Comparison of ENCODE assay signal across 26 cellular contexts in genomic region chr2:224334083-224334482, GRCh38.
DNase-seq lines count a peak whose midpoint lies in the region; ATAC-seq, FAIRE-seq and TF ChIP-seq lines count a peak whose summit lies in the region.
"Had no signal": no experiment of that assay in that cellular context is flagged by ENCODE, and none has a peak within 500 bp of the region (broad histone marks: within the 10 kb centered on the region; RNA-seq: fewer than 3 reads in every experiment).

No MANE protein-coding gene starts in this region.

- BruUV-seq in HepG2 (replicated peaks; lab: Mats Ljungman, UMichigan): no TSS peak

- FAIRE-seq in HepG2 (lab: Jason Lieb, UNC): no peak
- FAIRE-seq: A549, D721Med, GM12891, GM18507, H54 had no signal

- CTCF ChIA-PET in HepG2 (lab: Yijun Ruan, JAX; ENCODE audit: low intra/inter-chr PET ratio, low total read pairs): no interaction called here

- in situ Hi-C loops in HepG2 (cut with HindIII; ENCODE audit: extremely low pct_ligation_motif_present, low pct_unique_long_range_greater_than_20kb): no loop called here

- TF ChIP-seq RAD21 in HepG2 (CRISPR knock-in tag; IDR thresholded peaks at IDR 0.05): no peak

- H3K9ac ChIP-seq in HepG2 (ENCODE audit: insufficient read depth, low read depth, low read length): no peak overlapping the region
- H3K9ac ChIP-seq: BLaER1 treated with 17β-estradiol and CSF1 and Interleukin-3, amounts not matched to agents 10 nM and 100 nM had no signal

- POLR2A ChIA-PET in HepG2 (lab: Yijun Ruan, JAX): no interaction called here

- H2AFZ ChIP-seq in HepG2 (ENCODE audit: low read length): no peak overlapping the region

- H3K27ac ChIP-seq in right lobe of liver: no peak overlapping the region
- no peak overlapping the region for H3K27ac ChIP-seq in HepG2 (ENCODE audit: extremely low read length, insufficient read depth, low read length)
- H3K27ac ChIP-seq in WERI-Rb-1: peak overlapping the region; percentile 47; the same call in 1 of the 2 replicates
- H3K27ac ChIP-seq: A549; BLaER1 treated with 17β-estradiol and CSF1 and Interleukin-3, amounts not matched to agents 10 nM and 100 nM had no signal

- H3K4me3 ChIP-seq in right lobe of liver: no peak overlapping the region
- no peak overlapping the region for H3K4me3 ChIP-seq in HepG2 (replicated peaks in 1 of 3; ENCODE audit: insufficient read depth in 1 of 3, low read depth in 2 of 3, low read length in 3 of 3)
- no peak overlapping the region for H3K4me3 ChIP-seq in WERI-Rb-1 (ENCODE audit: low read depth, low read length)
- H3K4me3 ChIP-seq: A549; BLaER1 treated with 17β-estradiol and CSF1 and Interleukin-3, amounts not matched to agents 10 nM and 100 nM; HAP-1 had no signal

- intact Hi-C loops in right lobe of liver (cut with DNase I) (no loop called here), HepG2 (cut with micrococcal nuclease; ENCODE audit: unreplicated experiment) (no loop called here)

- DNase-seq in right lobe of liver (no peak), HepG2 (ENCODE audit: low spot score) (no peak), WERI-Rb-1 (peak; percentile 86), left lobe of liver (ENCODE audit: low spot score) (no peak), foreskin melanocyte (no peak), NCI-H1930 (lab: John Stamatoyannopoulos, UW) (no peak)
- no peak for DNase-seq in stimulated activated CD4-positive, alpha-beta T cell treated with anti-CD3 and anti-CD28 coated beads, Interleukin-15, amount 100 ng/mL, for 24 hours
- DNase-seq: 8988T; ACHN; AML-193; BE2C; CD4-positive, alpha-beta T cell; CD8-positive, alpha-beta memory T cell; DMS 273 treated with DMSO at 0.1 percent for 48 hours; DMS79; EL; GDM1; GOT3; HFFc6 had no signal

- H3K4me1 ChIP-seq in right lobe of liver: peaks cover 0 to 12% (median 0%) of the 10 kb centered on the region in 4 donors
- H3K4me1 ChIP-seq in HepG2 (ENCODE audit: insufficient read depth, low read length): peaks cover 6% of the 10 kb centered on the region
- H3K4me1 ChIP-seq: A549; BLaER1 treated with 17β-estradiol and CSF1 and Interleukin-3, amounts not matched to agents 10 nM and 100 nM; HAP-1 had no signal

- H3K79me2 ChIP-seq in HepG2 (ENCODE audit: insufficient read depth, low read length): no peaks in the 10 kb centered on the region

- 33% methylated on average over 4 of the region's 4 CpGs for WGBS in right lobe of liver (ENCODE audit: insufficient coverage, low coverage, low lambda C conversion rate, missing lambda C conversion rate)
- WGBS in HepG2 (ENCODE audit: low lambda C conversion rate): 23% methylated on average over 4 of the region's 4 CpGs

- ATAC-seq in right lobe of liver (peak; percentile 23 to 85 (median 36)), HepG2 (no peak), left lobe of liver (peak; percentile 41)
- ATAC-seq: A549 had no signal

- H3K27me3 ChIP-seq in right lobe of liver (no peaks in the 10 kb centered on the region), HepG2 (ENCODE audit: control insufficient read depth in 1 of 2, insufficient read depth in 2 of 2, low read length in 2 of 2) (peaks cover 0 to 12% of the 10 kb centered on the region in 2 experiments; a peak in 2 of 5 replicates), WERI-Rb-1 (ENCODE audit: insufficient read depth, low read depth, severe bottlenecking) (no peaks in the 10 kb centered on the region)
- H3K27me3 ChIP-seq: BE2C; BLaER1 treated with 17β-estradiol and CSF1 and Interleukin-3, amounts not matched to agents 10 nM and 100 nM had no signal

- TF ChIP-seq EP300 in HepG2 (IDR thresholded peaks at IDR 0.05; ENCODE audit: low read depth in 2 of 2, low read length in 2 of 2): no peak
- TF ChIP-seq EP300 in HepG2 (CRISPR knock-in tag; IDR thresholded peaks at IDR 0.05; ENCODE audit: borderline replicate concordance): no peak

- no peak overlapping the region for H3K4me2 ChIP-seq in HepG2 (ENCODE audit: low read depth, low read length)
- H3K4me2 ChIP-seq: A549; BLaER1 treated with 17β-estradiol and CSF1 and Interleukin-3, amounts not matched to agents 10 nM and 100 nM had no signal

- H3K36me3 ChIP-seq in right lobe of liver: no peaks in the 10 kb centered on the region
- H3K36me3 ChIP-seq in HepG2 (replicated peaks in 1 of 2; ENCODE audit: control insufficient read depth in 1 of 2, insufficient read depth in 2 of 2, low read length in 2 of 2): no peaks in the 10 kb centered on the region
- H3K36me3 ChIP-seq in WERI-Rb-1: no peaks in the 10 kb centered on the region
- H3K36me3 ChIP-seq: BE2C; BLaER1 treated with 17β-estradiol and CSF1 and Interleukin-3, amounts not matched to agents 10 nM and 100 nM; HAP-1 had no signal

- no peaks in the 10 kb centered on the region for H4K20me1 ChIP-seq in HepG2 (ENCODE audit: insufficient read depth, low read length)
- H4K20me1 ChIP-seq: BLaER1 treated with 17β-estradiol and CSF1 and Interleukin-3, amounts not matched to agents 10 nM and 100 nM had no signal

- no peaks in the 10 kb centered on the region for H3K9me3 ChIP-seq in right lobe of liver
- no peaks in the 10 kb centered on the region for H3K9me3 ChIP-seq in HepG2 (ENCODE audit: low read length)
- H3K9me3 ChIP-seq in WERI-Rb-1 (ENCODE audit: severe bottlenecking): no peaks in the 10 kb centered on the region
- H3K9me3 ChIP-seq: A549; BE2C; BLaER1 treated with 17β-estradiol and CSF1 and Interleukin-3, amounts not matched to agents 10 nM and 100 nM; HAP-1 had no signal

- TF ChIP-seq POLR2A in right lobe of liver (IDR thresholded peaks at IDR 0.05): no peak
- TF ChIP-seq POLR2A in HepG2 (IDR thresholded peaks at IDR 0.05; ENCODE audit: insufficient read depth in 1 of 2, low read depth in 2 of 2, low read length in 2 of 2): no peak

- no peak for TF ChIP-seq CTCF in right lobe of liver (IDR thresholded peaks at IDR 0.05)
- TF ChIP-seq CTCF in HepG2 (CRISPR knock-in tag; IDR thresholded peaks at IDR 0.05): no peak
- TF ChIP-seq CTCF in WERI-Rb-1 (IDR thresholded peaks at IDR 0.05; ENCODE audit: low read depth, low read length): no peak

TF ChIP-seq in HepG2, 621 proteins besides CTCF, POLR2A, EP300 and RAD21:
- TF ChIP-seq RORA (CRISPR knock-in tag; IDR thresholded peaks at IDR 0.05) (no peak), ZNF432 (CRISPR knock-in tag; IDR thresholded peaks at IDR 0.05; ENCODE audit: borderline replicate concordance) (no peak), CENPX (CRISPR knock-in tag; IDR thresholded peaks at IDR 0.05) (no peak), HBP1 (CRISPR knock-in tag; IDR thresholded peaks at IDR 0.05; ENCODE audit: low read depth) (no peak), ARID5B (CRISPR knock-in tag; IDR thresholded peaks at IDR 0.05) (no peak), DDIT3 (CRISPR knock-in tag; IDR thresholded peaks at IDR 0.05) (no peak), ZSCAN31 (CRISPR knock-in tag; IDR thresholded peaks at IDR 0.05; ENCODE audit: low read depth) (no peak), KDM5A (IDR thresholded peaks at IDR 0.05; ENCODE audit: borderline replicate concordance, low read length) (no peak), SATB2 (CRISPR knock-in tag; IDR thresholded peaks at IDR 0.05) (no peak), HNRNPL (IDR thresholded peaks at IDR 0.05; ENCODE audit: low read depth, low read length) (no peak)
